ENCODE assay signal across 8 cellular contexts in genomic region chr10:27152687-27153086, GRCh38. TPM values are rescaled to one million over a fixed set of nuclear protein-coding genes. Genes with fewer than 3 reads are reported as not detected.
DNase-seq lines count a peak whose midpoint lies in the region; ATAC-seq and TF ChIP-seq lines count a peak whose summit lies in the region.

No MANE protein-coding gene starts in this region.

- H3K79me2 ChIP-seq in ACC112 (ENCODE audit: control insufficient read depth, insufficient read depth, low read length, unreplicated experiment) (peaks cover 84% of the 10 kb centered on the region), mammary epithelial cell (ENCODE audit: insufficient read depth, low read length) (peaks cover 91% of the 10 kb centered on the region)

- ATAC-seq in HG02588 (IDR thresholded peaks at IDR 0.05; ENCODE audit: unreplicated experiment) (no peak), HG02938 (IDR thresholded peaks at IDR 0.05; ENCODE audit: unreplicated experiment) (no peak)

- no peak for TF ChIP-seq CTCF in mammary epithelial cell (conservative IDR thresholded peaks at IDR 0.05 in 1 of 2, IDR thresholded peaks at IDR 0.05 in 1 of 2; ENCODE audit: extremely low read depth in 1 of 2, insufficient read depth in 1 of 2, low read depth in 1 of 2, low read length in 2 of 2)

- intact Hi-C loops in mammary epithelial cell (cut with micrococcal nuclease), result loop anchor here (10.0 kb wide), 1 partner anchor 212 kb away; no protein-coding TSS in a partner anchor

- H3K4me2 ChIP-seq in mammary epithelial cell (ENCODE audit: insufficient read depth, low read depth, low read length), result peak overlapping the region; percentile 75

- no peak overlapping the region for H3K27ac ChIP-seq in ACC112 (ENCODE audit: low read depth, low read length)
- H3K27ac ChIP-seq in HUES64 (ENCODE audit: low read depth, low read length), result no peak overlapping the region
- peak overlapping the region; percentile 99 for H3K27ac ChIP-seq in mammary epithelial cell (ENCODE audit: insufficient read depth, low read depth, low read length)
- H3K27ac ChIP-seq in muscle layer of duodenum (ENCODE audit: low read length), result no peak overlapping the region

- dilution Hi-C loops in mammary epithelial cell (cut with HindIII; ENCODE audit: low sequenced_read_pairs), result no loop called here

- H3K9me3 ChIP-seq in HUES64 (ENCODE audit: insufficient read depth, low read depth, low read length) (no peaks in the 10 kb centered on the region), mammary epithelial cell (replicated peaks; ENCODE audit: insufficient read depth, low read length) (no peaks in the 10 kb centered on the region), muscle layer of duodenum (ENCODE audit: control insufficient read depth in 1 of 2, low read length in 2 of 2) (no peaks in the 10 kb centered on the region)

- in situ Hi-C loops in mammary epithelial cell (cut with MboI; ENCODE audit: low sequenced_read_pairs in 2 of 2), result no loop called here

- no TSS peak for BruUV-seq in mammary epithelial cell (replicated peaks; lab: Mats Ljungman, UMichigan)

- H2AFZ ChIP-seq in ACC112 (ENCODE audit: low read length, unreplicated experiment), result no peak overlapping the region
- no peak overlapping the region for H2AFZ ChIP-seq in mammary epithelial cell (ENCODE audit: low read depth, low read length)

- H3K36me3 ChIP-seq in ACC112 (ENCODE audit: insufficient read depth, low read length), result peaks cover 3% of the 10 kb centered on the region; the same call in 1 of the 2 replicates
- H3K36me3 ChIP-seq in HUES64 (ENCODE audit: insufficient read depth, low read length), result peaks cover 25% of the 10 kb centered on the region
- H3K36me3 ChIP-seq in mammary epithelial cell (ENCODE audit: insufficient read depth, low read length), result peaks cover 2% of the 10 kb centered on the region
- H3K36me3 ChIP-seq in muscle layer of duodenum (ENCODE audit: control insufficient read depth in 1 of 2, insufficient read depth in 2 of 2, low read length in 2 of 2), result peaks cover 2 to 8% of the 10 kb centered on the region in 2 donors

- H3K27me3 ChIP-seq in ACC112 (ENCODE audit: insufficient read depth, low read length) (no peaks in the 10 kb centered on the region), HUES64 (ENCODE audit: insufficient read depth, low read length) (no peaks in the 10 kb centered on the region), mammary epithelial cell (ENCODE audit: insufficient read depth, low read length) (no peaks in the 10 kb centered on the region), muscle layer of duodenum (ENCODE audit: low read depth, low read length) (no peaks in the 10 kb centered on the region)

- H3K9ac ChIP-seq in HUES64 (ENCODE audit: low read depth, low read length) (peak overlapping the region; percentile 92; the same call in 1 of the 2 replicates), mammary epithelial cell (ENCODE audit: insufficient read depth, low read length) (peak overlapping the region; percentile 99)

- CTCF ChIA-PET in mammary epithelial cell (lab: Charles Lee; ENCODE audit: low non-redundant PET), result no interaction called here

- H4K20me1 ChIP-seq in mammary epithelial cell (ENCODE audit: insufficient read depth, low read length), result no peaks in the 10 kb centered on the region

- no peak for DNase-seq in mammary epithelial cell
- no peak for DNase-seq in NCI-H128 (lab: John Stamatoyannopoulos, UW; ENCODE audit: unreplicated experiment)
- DNase-seq in NCI-H2107 (lab: John Stamatoyannopoulos, UW), result no peak

- peaks cover 14% of the 10 kb centered on the region for H3K4me1 ChIP-seq in ACC112 (ENCODE audit: control insufficient read depth, insufficient read depth, low read length, unreplicated experiment)
- peaks cover 14% of the 10 kb centered on the region for H3K4me1 ChIP-seq in HUES64 (ENCODE audit: insufficient read depth, low read length)
- peaks cover 15% of the 10 kb centered on the region for H3K4me1 ChIP-seq in mammary epithelial cell (ENCODE audit: insufficient read depth, low read length)
- peaks cover 12 to 20% of the 10 kb centered on the region in 2 donors for H3K4me1 ChIP-seq in muscle layer of duodenum (ENCODE audit: control insufficient read depth in 1 of 2, insufficient read depth in 2 of 2, low read length in 2 of 2)

- H3K4me3 ChIP-seq in ACC112 (ENCODE audit: low read depth, low read length), result peak overlapping the region; percentile 84
- H3K4me3 ChIP-seq in HUES64 (ENCODE audit: low read length), result peak overlapping the region; percentile 92
- peak overlapping the region; percentile 55 to 98 (median 84) for H3K4me3 ChIP-seq in mammary epithelial cell (replicated peaks in 1 of 3; ENCODE audit: insufficient read depth in 1 of 3, low read depth in 2 of 3, low read length in 3 of 3)
- peak overlapping the region; percentile 93 to 94 for H3K4me3 ChIP-seq in muscle layer of duodenum (ENCODE audit: low read depth in 1 of 2, low read length in 2 of 2)

RNA-seq across cellular contexts. Expression of gene YME1L1, which starts 1.5 kb away (rescaled TPM):
- 83.3 TPM for polyA plus RNA-seq in HUES64 (2013, experiment 1 of 2)
- 77.7 TPM for polyA plus RNA-seq in HUES64 (2013, experiment 2 of 2)
- total RNA-seq in mammary epithelial cell, result 100 to 1,000 TPM in 1 of 2 donors, 10 to 100 TPM in 1; 77.2 to 118 TPM
- polyA plus RNA-seq in mammary epithelial cell, result 41.6 TPM
- polyA minus RNA-seq in mammary epithelial cell, result 53.6 TPM

RNA-seq across cellular contexts. Expression of gene MASTL, which starts 2.5 kb away (rescaled TPM):
- polyA plus RNA-seq in HUES64 (2013, experiment 1 of 2), result 42.6 TPM
- 41.3 TPM for polyA plus RNA-seq in HUES64 (2013, experiment 2 of 2)
- 10 to 100 TPM in 1 of 2 donors, 1 to 10 TPM in 1; 6.5 to 15.8 TPM for total RNA-seq in mammary epithelial cell
- 8.9 TPM for polyA plus RNA-seq in mammary epithelial cell
- 12.2 TPM for polyA minus RNA-seq in mammary epithelial cell

RNA-seq across cellular contexts. Expression of gene ANKRD26, which starts 52.4 kb away (rescaled TPM):
- polyA plus RNA-seq in HUES64 (2013, experiment 1 of 2), result 5.6 TPM
- 6.6 TPM for polyA plus RNA-seq in HUES64 (2013, experiment 2 of 2)
- 1 to 10 TPM; 7.0 to 8.1 TPM for total RNA-seq in mammary epithelial cell
- 1.1 TPM for polyA plus RNA-seq in mammary epithelial cell
- polyA minus RNA-seq in mammary epithelial cell, result 4.1 TPM
